23 cellular contexts compared by ENCODE assay signal in the genomic region with DNA sequence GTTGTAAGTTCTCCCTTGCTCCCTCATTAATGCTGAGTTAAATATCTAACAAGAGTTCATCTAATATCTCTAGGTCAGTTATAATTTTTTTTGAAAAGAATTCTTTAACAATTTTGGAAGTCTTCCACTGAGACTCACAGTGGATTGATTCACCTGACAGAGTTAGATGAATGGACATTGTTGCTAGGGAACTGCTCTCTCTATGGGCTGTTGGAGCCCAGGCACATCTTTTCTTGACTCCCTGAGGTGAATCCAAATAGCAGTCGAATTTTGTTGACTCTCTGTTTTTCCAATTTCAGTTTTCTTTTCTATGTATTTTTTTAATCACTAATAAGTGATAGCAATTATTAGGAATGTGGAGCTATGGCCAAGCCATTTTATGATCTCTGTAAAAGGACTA.
DNase-seq lines count a peak whose midpoint lies in the region; ATAC-seq, FAIRE-seq and TF ChIP-seq lines count a peak whose summit lies in the region.
"Had no signal": no experiment of that assay in that cellular context is flagged by ENCODE, and none has a peak within 500 bp of the region (broad histone marks: within the 10 kb centered on the region; RNA-seq: fewer than 3 reads in every experiment).

No MANE protein-coding gene starts in this region.

- H2BK5ac ChIP-seq in H1 (ENCODE audit: low read depth, low read length): no peak overlapping the region

- no peaks in the 10 kb centered on the region; a peak in 1 of 7 replicates for H3K4me1 ChIP-seq in H1 (replicated peaks in 1 of 4; ENCODE audit: control insufficient read depth in 3 of 4, insufficient read depth in 4 of 4, low read length in 3 of 4)
- H3K4me1 ChIP-seq in neural progenitor cell: peaks cover 13% of the 10 kb centered on the region
- H3K4me1 ChIP-seq: BE2C, BLaER1 had no signal

- no peak overlapping the region for H3K4me3 ChIP-seq in H1 (ENCODE audit: extremely low read depth in 1 of 4, insufficient read depth in 2 of 4, low read depth in 3 of 4, low read length in 4 of 4)
- no peak overlapping the region for H3K4me3 ChIP-seq in neural progenitor cell
- H3K4me3 ChIP-seq: BLaER1 had no signal

- no peak for TF ChIP-seq POLR2A in H1 (IDR thresholded peaks at IDR 0.05; ENCODE audit: control extremely low read depth in 1 of 2, low read depth in 2 of 2, low read length in 2 of 2)

- H2AFZ ChIP-seq in H1 (ENCODE audit: low read length): no peak overlapping the region
- H2AFZ ChIP-seq in neural progenitor cell (replicated peaks): peak overlapping the region; percentile 45

- FAIRE-seq in H1 (lab: Jason Lieb, UNC): peak; percentile 78
- FAIRE-seq: GM12891, GM19239 had no signal

- no peak overlapping the region for H3K18ac ChIP-seq in H1 (ENCODE audit: extremely low read depth, low read length)

- H3K23me2 ChIP-seq in H1 (ENCODE audit: low read depth, low read length): no peaks in the 10 kb centered on the region

- H3K36me3 Mint-ChIP-seq in neural progenitor cell: no peaks in the 10 kb centered on the region
- no peaks in the 10 kb centered on the region for H3K36me3 Mint-ChIP-seq in effector memory CD8-positive, alpha-beta T cell (ENCODE audit: insufficient read depth)
- H3K36me3 Mint-ChIP-seq: CD14-positive monocyte; CD4-positive, alpha-beta memory T cell; CD4-positive, CD25-positive, alpha-beta regulatory T cell; CD8-positive, alpha-beta memory T cell had no signal

- no peak overlapping the region for H2BK15ac ChIP-seq in H1 (ENCODE audit: low read length)

- no peak overlapping the region for H3K4ac ChIP-seq in H1 (replicated peaks; ENCODE audit: insufficient read length, low read depth, low read length)

- H2BK20ac ChIP-seq in H1 (ENCODE audit: low read length): no peak overlapping the region

- TF ChIP-seq EP300 in H1 (IDR thresholded peaks at IDR 0.05; ENCODE audit: borderline replicate concordance in 1 of 2, low read depth in 2 of 2, low read length in 2 of 2): no peak

- no peaks in the 10 kb centered on the region for H4K20me1 ChIP-seq in H1 (replicated peaks in 1 of 2; ENCODE audit: control insufficient read depth in 1 of 2, insufficient read depth in 2 of 2, low read length in 2 of 2)
- no peaks in the 10 kb centered on the region for H4K20me1 ChIP-seq in neural progenitor cell (ENCODE audit: low read depth)
- H4K20me1 ChIP-seq: BLaER1 had no signal

- H3K9me3 ChIP-seq in H1 (ENCODE audit: insufficient read depth in 2 of 2, low read depth in 1 of 2, low read length in 1 of 2) (no peaks in the 10 kb centered on the region; a peak in 1 of 4 replicates), neural progenitor cell (ENCODE audit: low read depth) (no peaks in the 10 kb centered on the region)
- H3K9me3 ChIP-seq: BE2C, BLaER1 had no signal

- H4K8ac ChIP-seq in H1 (ENCODE audit: extremely low read depth, insufficient read depth, low read length): no peak overlapping the region

- no peak overlapping the region for H3K4me2 ChIP-seq in H1 (ENCODE audit: insufficient read depth in 1 of 2, low read depth in 2 of 2, low read length in 2 of 2)
- H3K4me2 ChIP-seq in neural progenitor cell: peak overlapping the region; percentile 22
- H3K4me2 ChIP-seq: BLaER1 had no signal

- no peak for TF ChIP-seq RAD21 in H1 (IDR thresholded peaks at IDR 0.05 in 1 of 2, conservative IDR thresholded peaks at IDR 0.05 in 1 of 2; ENCODE audit: low read depth in 2 of 2, low read length in 2 of 2)

- H3K27me3 Mint-ChIP-seq in neural progenitor cell (ENCODE audit: insufficient read depth, low read depth): peaks cover 4% of the 10 kb centered on the region
- H3K27me3 Mint-ChIP-seq in effector memory CD8-positive, alpha-beta T cell: no peaks in the 10 kb centered on the region
- H3K27me3 Mint-ChIP-seq: CD4-positive, alpha-beta memory T cell; CD4-positive, CD25-positive, alpha-beta regulatory T cell; CD8-positive, alpha-beta memory T cell had no signal

- H2AK5ac ChIP-seq in H1 (ENCODE audit: low read depth, low read length): no peak overlapping the region

- no peak overlapping the region for H3K9ac ChIP-seq in H1 (replicated peaks in 1 of 4; ENCODE audit: extremely low read depth in 1 of 4, low read depth in 3 of 4, low read length in 3 of 4)
- H3K9ac ChIP-seq in neural progenitor cell: no peak overlapping the region
- H3K9ac ChIP-seq: BLaER1 had no signal

- peak; percentile 6 for DNase-seq in NCI-H748 (lab: John Stamatoyannopoulos, UW; ENCODE audit: unreplicated experiment)
- no peak for DNase-seq in NCI-H748 treated with DMSO at 0.1 percent for 48 hours (lab: John Stamatoyannopoulos, UW)
- DNase-seq in NCI-H69 (lab: John Stamatoyannopoulos, UW): peak; percentile 7
- no peak for DNase-seq in H1 (ENCODE audit: low read depth in 1 of 2, low spot score in 2 of 2)
- DNase-seq in neural progenitor cell (ENCODE audit: low spot score): peak; percentile 39
- DNase-seq in effector memory CD8-positive, alpha-beta T cell: no peak
- DNase-seq: 8988T; ACHN; BE2C; C1 segment of cervical spinal cord; CD4-positive, alpha-beta memory T cell; CD4-positive, CD25-positive, alpha-beta regulatory T cell; CD8-positive, alpha-beta memory T cell; COR-L47; DMS 273 treated with DMSO at 0.1 percent for 48 hours; DMS79 treated with DMSO at 0.1 percent for 48 hours; GF-D8 had no signal

- H4K91ac ChIP-seq in H1 (replicated peaks; ENCODE audit: insufficient read length, low read length): no peak overlapping the region

- no peak overlapping the region for H2BK120ac ChIP-seq in H1 (replicated peaks; ENCODE audit: low read depth, low read length)

- H3K27ac ChIP-seq in H1 (ENCODE audit: low read depth, low read length) (no peak overlapping the region), neural progenitor cell (peak overlapping the region; percentile 15)
- H3K27ac ChIP-seq: BLaER1 had no signal

- peaks cover 10% of the 10 kb centered on the region for H3K4me1 Mint-ChIP-seq in neural progenitor cell
- H3K4me1 Mint-ChIP-seq in effector memory CD8-positive, alpha-beta T cell (ENCODE audit: low read depth in 2 of 2): no peaks in the 10 kb centered on the region
- H3K4me1 Mint-ChIP-seq: CD14-positive monocyte; CD4-positive, alpha-beta memory T cell; CD4-positive, CD25-positive, alpha-beta regulatory T cell; CD8-positive, alpha-beta memory T cell had no signal

- H3K56ac ChIP-seq in H1 (replicated peaks; ENCODE audit: insufficient read length, low read depth, low read length): no peak overlapping the region

- H3K36me3 ChIP-seq in H1 (ENCODE audit: control insufficient read depth in 2 of 4, insufficient read depth in 4 of 4, low read length in 3 of 4) (no peaks in the 10 kb centered on the region), neural progenitor cell (no peaks in the 10 kb centered on the region)
- H3K36me3 ChIP-seq: BE2C, BLaER1 had no signal

- H3K23ac ChIP-seq in H1 (ENCODE audit: insufficient read length): no peak overlapping the region

- H3K79me2 ChIP-seq in H1 (ENCODE audit: control insufficient read depth in 1 of 2, insufficient read depth in 2 of 2, low read length in 2 of 2): no peaks in the 10 kb centered on the region; a peak in 1 of 4 replicates
- no peaks in the 10 kb centered on the region for H3K79me2 ChIP-seq in neural progenitor cell (ENCODE audit: low read depth)

- no peaks in the 10 kb centered on the region for H3K27me3 ChIP-seq in H1 (replicated peaks in 1 of 4; ENCODE audit: control insufficient read depth in 3 of 4, extremely low read depth in 1 of 4, insufficient read depth in 3 of 4, low read length in 3 of 4)
- H3K27me3 ChIP-seq in neural progenitor cell: no peaks in the 10 kb centered on the region
- H3K27me3 ChIP-seq: BE2C, BLaER1 had no signal

- no peaks in the 10 kb centered on the region for H3F3A ChIP-seq in neural progenitor cell (ENCODE audit: low read depth)

- no peaks in the 10 kb centered on the region for H3K79me1 ChIP-seq in H1 (ENCODE audit: low read depth, low read length)

- H3K9me3 Mint-ChIP-seq in neural progenitor cell: peaks cover 16% of the 10 kb centered on the region
- H3K9me3 Mint-ChIP-seq in effector memory CD8-positive, alpha-beta T cell: peaks cover 4 to 5% of the 10 kb centered on the region in 2 donors

- POLR2A ChIA-PET in H1 (lab: Charles Lee; ENCODE audit: partially characterized antibody): no interaction called here

- no peak overlapping the region for H2BK12ac ChIP-seq in H1 (ENCODE audit: low read depth, low read length)

- ATAC-seq in GM21723 (IDR thresholded peaks at IDR 0.05; ENCODE audit: unreplicated experiment): no peak
- no peak for ATAC-seq in effector memory CD8-positive, alpha-beta T cell (replicated peaks)
- no peak for ATAC-seq in activated CD4-positive, CD25-positive, alpha-beta regulatory T cell treated with anti-CD3 and anti-CD28 coated beads, Interleukin-2, amount 50 U/mL, for 24 hours

- no peak overlapping the region for H3K4me3 Mint-ChIP-seq in neural progenitor cell
- H3K4me3 Mint-ChIP-seq in effector memory CD8-positive, alpha-beta T cell: no peak overlapping the region
- H3K4me3 Mint-ChIP-seq: CD14-positive monocyte; CD4-positive, alpha-beta memory T cell; CD4-positive, CD25-positive, alpha-beta regulatory T cell; CD8-positive, alpha-beta memory T cell had no signal

- H3K27ac Mint-ChIP-seq in neural progenitor cell: no peak overlapping the region
- H3K27ac Mint-ChIP-seq in effector memory CD8-positive, alpha-beta T cell: no peak overlapping the region
- H3K27ac Mint-ChIP-seq: CD14-positive monocyte; CD4-positive, alpha-beta memory T cell; CD4-positive, CD25-positive, alpha-beta regulatory T cell; CD8-positive, alpha-beta memory T cell had no signal

- WGBS in H1 (ENCODE audit: extremely low coverage in 1 of 2, insufficient coverage in 1 of 2, insufficient read length in 1 of 2, insufficient replicate concordance in 2 of 2, low coverage in 1 of 2, low lambda C conversion rate in 2 of 2, missing lambda C conversion rate in 1 of 2), 2 experiments: 71% methylated on average over 1 of the region's 1 CpG; no CpG with 5 or more reads in 1 of the 2 experiments

- CTCF ChIA-PET in H1 (lab: Charles Lee; ENCODE audit: partially characterized antibody): no interaction called here

- no peak overlapping the region for H3K14ac ChIP-seq in H1 (ENCODE audit: insufficient read length)

- no peak overlapping the region for H4K5ac ChIP-seq in H1 (ENCODE audit: insufficient read length, low read depth, low read length)

- TF ChIP-seq CTCF in H1 (IDR thresholded peaks at IDR 0.05; ENCODE audit: control extremely low read depth in 1 of 3, insufficient read depth in 1 of 3, low read depth in 1 of 3, low read length in 3 of 3) (no peak), neural progenitor cell (IDR thresholded peaks at IDR 0.05) (no peak)

TF ChIP-seq in H1, 55 proteins besides CTCF, POLR2A, EP300 and RAD21 (continues in another document):
- TF ChIP-seq BCL11A (IDR thresholded peaks at IDR 0.05; ENCODE audit: low read depth in 2 of 2, low read length in 2 of 2) (no peak), GABPA (IDR thresholded peaks at IDR 0.05; ENCODE audit: borderline replicate concordance, insufficient read depth, low read length) (no peak), NANOG (IDR thresholded peaks at IDR 0.05; ENCODE audit: insufficient read depth, low read depth, low read length, poor library complexity, severe bottlenecking) (no peak), TAF7 (optimal IDR thresholded peaks at IDR 0.05; ENCODE audit: borderline replicate concordance, low read depth, low read length) (no peak), POLR2AphosphoS5 (IDR thresholded peaks at IDR 0.05; ENCODE audit: low read depth, low read length) (no peak)

Comparison
In these comparisons a context has a peak if more than half of its experiments do, and no peak if none do; other contexts are left out.
1. DNase-seq: peak in NCI-H748 (single experiment), NCI-H69 (single experiment) and neural progenitor cell (single experiment); none in NCI-H748 treated with DMSO at 0.1 percent for 48 hours (single experiment), H1 (0 of 2) and effector memory CD8-positive, alpha-beta T cell (0 of 3).